In genomic region chr3:192130534-192131132, GRCh38 we compare ENCODE assay signal across 8 cellular contexts.
DNase-seq lines count a peak whose midpoint lies in the region; ATAC-seq and TF ChIP-seq lines count a peak whose summit lies in the region.

No MANE protein-coding gene starts in this region.

- ATAC-seq in GM19328 (IDR thresholded peaks at IDR 0.05; ENCODE audit: unreplicated experiment) (peak; percentile 69), HG03175 (IDR thresholded peaks at IDR 0.05; ENCODE audit: unreplicated experiment) (peak; percentile 72)

- TF ChIP-seq CTCF in cardiac fibroblast (IDR thresholded peaks at IDR 0.05; ENCODE audit: low read depth, low read length), result peak; percentile 59

- peak; percentile 81 for DNase-seq in DMS 273 (lab: John Stamatoyannopoulos, UW; ENCODE audit: unreplicated experiment)
- DNase-seq in DMS 273 treated with DMSO at 0.1 percent for 48 hours (lab: John Stamatoyannopoulos, UW), result no peak
- peak; percentile 25 for DNase-seq in NCI-H748 treated with DMSO at 0.1 percent for 48 hours (lab: John Stamatoyannopoulos, UW)
- peak; percentile 44 to 60 for DNase-seq in cardiac fibroblast (ENCODE audit: low read depth in 2 of 2)
- DNase-seq in left kidney (ENCODE audit: low read depth, low spot score), result peak; percentile 41
- DNase-seq in GDM1 (lab: John Stamatoyannopoulos, UW), result no peak

- no peak overlapping the region for H3K4me3 ChIP-seq in cardiac fibroblast (replicated peaks in 1 of 2; ENCODE audit: low read depth in 2 of 2, low read length in 2 of 2)

Comparison
In these comparisons a context has a peak if more than half of its experiments do, and no peak if none do; other contexts are left out.
1. DNase-seq: peak in DMS 273 (single experiment), NCI-H748 treated with DMSO at 0.1 percent for 48 hours (single experiment), cardiac fibroblast (2 of 2) and left kidney (single experiment); none in DMS 273 treated with DMSO at 0.1 percent for 48 hours (single experiment) and GDM1 (single experiment).